Comparison of ENCODE assay signal across 21 cellular contexts in genomic region chr21:15164678-15165303, GRCh38.
DNase-seq lines count a peak whose midpoint lies in the region; ATAC-seq, FAIRE-seq and TF ChIP-seq lines count a peak whose summit lies in the region.
"Had no signal": no experiment of that assay in that cellular context is flagged by ENCODE, and none has a peak within 500 bp of the region (broad histone marks: within the 10 kb centered on the region; RNA-seq: fewer than 3 reads in every experiment).

No MANE protein-coding gene starts in this region.

- H3K4me1 Mint-ChIP-seq in activated CD4-positive, alpha-beta T cell treated with anti-CD3 and anti-CD28 coated beads for 36 hours = no peaks in the 10 kb centered on the region
- H3K4me1 Mint-ChIP-seq: CD4-positive, CD25-positive, alpha-beta regulatory T cell had no signal

- H3K9ac ChIP-seq in K562 (ENCODE audit: insufficient read depth in 1 of 2, low read depth in 2 of 2, low read length in 2 of 2) = no peak overlapping the region
- H3K9ac ChIP-seq in mesenchymal stem cell (ENCODE audit: low read length) = no peak overlapping the region

- POLR2A ChIA-PET in K562 (lab: Yijun Ruan, JAX) = no interaction called here
- POLR2A ChIA-PET in activated CD4-positive, alpha-beta T cell treated with anti-CD3 and anti-CD28 coated beads for 36 hours (lab: Charles Lee) = no interaction called here

- H3K4ac ChIP-seq in mesenchymal stem cell (ENCODE audit: low read depth in 1 of 2, low read length in 2 of 2) = no peak overlapping the region

- CTCF ChIA-PET in K562 (lab: Yijun Ruan, JAX; ENCODE audit: low intra/inter-chr PET ratio) = no interaction called here
- CTCF ChIA-PET in activated CD4-positive, alpha-beta T cell treated with anti-CD3 and anti-CD28 coated beads for 36 hours (lab: Charles Lee) = no interaction called here

- no peak overlapping the region for H2BK12ac ChIP-seq in mesenchymal stem cell (ENCODE audit: low read length in 2 of 2)

- no TSS peak for BruUV-seq in K562 (replicated peaks; lab: Mats Ljungman, UMichigan)

- H3K4me1 ChIP-seq in K562 (replicated peaks in 1 of 2; ENCODE audit: control insufficient read depth in 2 of 2, insufficient read depth in 2 of 2, low read length in 2 of 2) = no peaks in the 10 kb centered on the region
- no peaks in the 10 kb centered on the region for H3K4me1 ChIP-seq in mesenchymal stem cell (ENCODE audit: control insufficient read depth, insufficient read depth, low read depth, low read length)

- H3K4me3 ChIP-seq in K562 = no peak overlapping the region
- H3K4me3 ChIP-seq in mesenchymal stem cell (ENCODE audit: insufficient read depth in 1 of 2, low read depth in 1 of 2, low read length in 2 of 2) = no peak overlapping the region
- H3K4me3 ChIP-seq: heart left ventricle, MG63 had no signal

- no peaks in the 10 kb centered on the region for H4K20me1 ChIP-seq in K562 (replicated peaks; ENCODE audit: control insufficient read depth, insufficient read depth, low read length)

- H3K9me1 ChIP-seq in K562 (ENCODE audit: control insufficient read depth, insufficient read depth, low read length) = no peaks in the 10 kb centered on the region

- intact Hi-C loops in K562 (cut with micrococcal nuclease) = no loop called here
- intact Hi-C loops in activated CD4-positive, alpha-beta T cell treated with anti-CD3 and anti-CD28 coated beads for 36 hours (cut with DNase I, micrococcal nuclease) = no loop called here

- H3K27ac Mint-ChIP-seq in activated CD4-positive, alpha-beta T cell treated with anti-CD3 and anti-CD28 coated beads for 36 hours = no peak overlapping the region
- H3K27ac Mint-ChIP-seq: activated naive CD4-positive, alpha-beta T cell treated with anti-CD3 and anti-CD28 coated beads, Interleukin-2, amount 50 U/mL, for 24 hours; CD4-positive, CD25-positive, alpha-beta regulatory T cell; stimulated activated naive CD8-positive, alpha-beta T cell treated with anti-CD3 and anti-CD28 coated beads, Interleukin-15, Interleukin-2, amounts not matched to agents 100 ng/mL and 50 ng/mL, for 24 hours had no signal

- DNase-seq in COLO668 (lab: John Stamatoyannopoulos, UW; ENCODE audit: unreplicated experiment) = peak; percentile 15
- peak; percentile 39 for DNase-seq in HT-29 (ENCODE audit: low spot score)
- no peak for DNase-seq in K562 (ENCODE audit: extremely low read depth in 1 of 4, low spot score in 3 of 4)
- peak; percentile 1 for DNase-seq in mesenchymal stem cell
- no peak for DNase-seq in mesenteric fat pad (ENCODE audit: low spot score)
- DNase-seq in activated CD4-positive, alpha-beta T cell treated with anti-CD3 and anti-CD28 coated beads for 36 hours = no peak
- no peak for DNase-seq in dedifferentiated amniotic fluid mesenchymal stem cell (ENCODE audit: extremely low spot score)
- DNase-seq: activated CD4-positive, alpha-beta T cell treated with anti-CD3 and anti-CD28 coated beads, Interleukin-2, amount 50 U/mL, for 1 hour; CD4-positive, CD25-positive, alpha-beta regulatory T cell; dermis blood vessel endothelial cell; DMS79; heart left ventricle; kidney; MG63; midbrain; NCI-H2029; NCI-H524 treated with DMSO at 0.1 percent for 48 hours had no signal

- no peaks in the 10 kb centered on the region for H3K36me3 Mint-ChIP-seq in activated CD4-positive, alpha-beta T cell treated with anti-CD3 and anti-CD28 coated beads for 36 hours (ENCODE audit: low read depth)
- H3K36me3 Mint-ChIP-seq: activated naive CD4-positive, alpha-beta T cell treated with anti-CD3 and anti-CD28 coated beads, Interleukin-2, amount 50 U/mL, for 24 hours; CD4-positive, CD25-positive, alpha-beta regulatory T cell had no signal

- H3K27me3 Mint-ChIP-seq in activated CD4-positive, alpha-beta T cell treated with anti-CD3 and anti-CD28 coated beads for 36 hours = peaks cover 4% of the 10 kb centered on the region
- H3K27me3 Mint-ChIP-seq: activated naive CD4-positive, alpha-beta T cell treated with anti-CD3 and anti-CD28 coated beads, Interleukin-2, amount 50 U/mL, for 24 hours had no signal

- H3K36me3 ChIP-seq in K562 (ENCODE audit: control insufficient read depth, insufficient read depth, low read length) (no peaks in the 10 kb centered on the region), mesenchymal stem cell (ENCODE audit: control insufficient read depth in 1 of 2, insufficient read depth in 2 of 2, low read depth in 1 of 2, low read length in 2 of 2) (no peaks in the 10 kb centered on the region)
- H3K36me3 ChIP-seq: heart left ventricle, MG63 had no signal

- no peak overlapping the region for H2AFZ ChIP-seq in K562 (ENCODE audit: low read depth, low read length)
- H2AFZ ChIP-seq in mesenchymal stem cell (ENCODE audit: low read depth, low read length) = no peak overlapping the region

- no peak for TF ChIP-seq RAD21 in K562 (CRISPR knock-in tag; conservative IDR thresholded peaks at IDR 0.05 in 1 of 2, IDR thresholded peaks at IDR 0.05 in 1 of 2)

- H3K27me3 ChIP-seq in K562 (ENCODE audit: control insufficient read depth in 2 of 2, insufficient read depth in 2 of 2, low read length in 2 of 2) = no peaks in the 10 kb centered on the region
- H3K27me3 ChIP-seq in mesenchymal stem cell (ENCODE audit: control insufficient read depth in 1 of 2, insufficient read depth in 1 of 2, low read length in 2 of 2) = no peaks in the 10 kb centered on the region
- H3K27me3 ChIP-seq: heart left ventricle, MG63 had no signal

- H4K91ac ChIP-seq in mesenchymal stem cell (ENCODE audit: low read length) = no peak overlapping the region

- no peak overlapping the region for H3K4me2 ChIP-seq in K562 (ENCODE audit: insufficient read depth, low read length)
- H3K4me2 ChIP-seq in mesenchymal stem cell (ENCODE audit: low read length, poor library complexity, severe bottlenecking) = no peak overlapping the region

- H3K79me2 ChIP-seq in K562 (ENCODE audit: control insufficient read depth, insufficient read depth, low read length) = no peaks in the 10 kb centered on the region

- H3K23ac ChIP-seq in mesenchymal stem cell (ENCODE audit: low read length in 2 of 2) = no peak overlapping the region

- TF ChIP-seq CTCF in K562 (IDR thresholded peaks at IDR 0.05 in 2 of 3, conservative IDR thresholded peaks at IDR 0.05 in 1 of 3; ENCODE audit: insufficient read depth in 2 of 3, low read depth in 1 of 3, low read length in 3 of 3) = no peak

- no peak overlapping the region for H3K4me3 Mint-ChIP-seq in activated CD4-positive, alpha-beta T cell treated with anti-CD3 and anti-CD28 coated beads for 36 hours
- H3K4me3 Mint-ChIP-seq: activated naive CD4-positive, alpha-beta T cell treated with anti-CD3 and anti-CD28 coated beads, Interleukin-2, amount 50 U/mL, for 24 hours; CD4-positive, CD25-positive, alpha-beta regulatory T cell; stimulated activated naive CD8-positive, alpha-beta T cell treated with anti-CD3 and anti-CD28 coated beads, Interleukin-15, Interleukin-2, amounts not matched to agents 100 ng/mL and 50 ng/mL, for 24 hours had no signal

- H2BK15ac ChIP-seq in mesenchymal stem cell (ENCODE audit: low read depth, poor library complexity, severe bottlenecking) = no peak overlapping the region

- in situ Hi-C loops in K562 (cut with MboI) = no loop called here

- H4K8ac ChIP-seq in mesenchymal stem cell (ENCODE audit: low read length) = no peak overlapping the region

- no peak overlapping the region for H2AK5ac ChIP-seq in mesenchymal stem cell (ENCODE audit: low read length, severe bottlenecking)

- 4% methylated on average over 2 of the region's 2 CpGs for WGBS in K562 (ENCODE audit: insufficient coverage, low coverage, missing lambda C conversion rate)
- 80% methylated on average over 1 of the region's 2 CpGs for WGBS in mesenchymal stem cell

- no peak overlapping the region for H2BK5ac ChIP-seq in mesenchymal stem cell (ENCODE audit: low read depth, low read length, poor library complexity, severe bottlenecking)

- no peak overlapping the region for H3K18ac ChIP-seq in mesenchymal stem cell (ENCODE audit: low read depth in 1 of 2, low read length in 2 of 2)

- H3K27ac ChIP-seq in K562 (ENCODE audit: extremely low read depth, low read depth, low read length) = no peak overlapping the region
- H3K27ac ChIP-seq in mesenchymal stem cell (ENCODE audit: low read length, poor library complexity, severe bottlenecking) = no peak overlapping the region
- H3K27ac ChIP-seq: heart left ventricle had no signal

- H3K14ac ChIP-seq in mesenchymal stem cell (ENCODE audit: low read length in 2 of 2) = no peak overlapping the region

- ATAC-seq in K562 (no peak), HG03196 (IDR thresholded peaks at IDR 0.05; ENCODE audit: unreplicated experiment) (no peak)
- ATAC-seq in activated CD4-positive, alpha-beta T cell treated with anti-CD3 and anti-CD28 coated beads for 36 hours = no peak

- H3K9me3 ChIP-seq in K562 (replicated peaks; ENCODE audit: control insufficient read depth, insufficient read depth, low read depth, low read length) = no peaks in the 10 kb centered on the region
- no peaks in the 10 kb centered on the region for H3K9me3 ChIP-seq in mesenchymal stem cell (ENCODE audit: control insufficient read depth, low read length)
- H3K9me3 ChIP-seq: heart left ventricle, MG63 had no signal

- H2BK120ac ChIP-seq in mesenchymal stem cell (ENCODE audit: low read depth, low read length) = no peak overlapping the region

- no peak for TF ChIP-seq POLR2A in K562 (conservative IDR thresholded peaks at IDR 0.05)

- FAIRE-seq in K562 (lab: Jason Lieb, UNC) = no peak
- FAIRE-seq: kidney, RCC 7860 had no signal

- H3K9me3 Mint-ChIP-seq in activated CD4-positive, alpha-beta T cell treated with anti-CD3 and anti-CD28 coated beads for 36 hours (ENCODE audit: low read depth) = no peaks in the 10 kb centered on the region
- H3K9me3 Mint-ChIP-seq: activated naive CD4-positive, alpha-beta T cell treated with anti-CD3 and anti-CD28 coated beads, Interleukin-2, amount 50 U/mL, for 24 hours; stimulated activated naive CD8-positive, alpha-beta T cell treated with anti-CD3 and anti-CD28 coated beads, Interleukin-15, Interleukin-2, amounts not matched to agents 100 ng/mL and 50 ng/mL, for 24 hours had no signal

- no peak for TF ChIP-seq EP300 in K562 (IDR thresholded peaks at IDR 0.05; ENCODE audit: low read length)

- H3K79me1 ChIP-seq in mesenchymal stem cell (replicated peaks; ENCODE audit: low read length, poor library complexity, severe bottlenecking) = no peaks in the 10 kb centered on the region

TF ChIP-seq in K562, 482 proteins besides CTCF, POLR2A, EP300 and RAD21 (continues in another document):
- TF ChIP-seq EGR1 (conservative IDR thresholded peaks at IDR 0.05) (no peak), JUND (IDR thresholded peaks at IDR 0.05; ENCODE audit: borderline replicate concordance, low read depth, low read length) (peak; percentile 68; the same call in 1 of the 2 replicates), JUND (tag; IDR thresholded peaks at IDR 0.05; ENCODE audit: borderline replicate concordance, low read depth, low read length) (peak; percentile 69), KAT7 (CRISPR knock-in tag; IDR thresholded peaks at IDR 0.05; ENCODE audit: borderline replicate concordance) (no peak), U2AF1 (optimal IDR thresholded peaks at IDR 0.05; ENCODE audit: low read depth, low read length) (no peak)

Comparison
In these comparisons a context has a peak if more than half of its experiments do, and no peak if none do; other contexts are left out.
1. DNase-seq: peak in COLO668 (single experiment), HT-29 (single experiment) and mesenchymal stem cell (single experiment); none in K562 (0 of 4), mesenteric fat pad (single experiment), activated CD4-positive, alpha-beta T cell treated with anti-CD3 and anti-CD28 coated beads for 36 hours (single experiment) and dedifferentiated amniotic fluid mesenchymal stem cell (single experiment).